1 cellular context compared by ENCODE assay signal in genomic region chr1:35646043-35646442, GRCh38.
TF ChIP-seq lines count a peak whose summit lies in the region.

No MANE protein-coding gene starts in this region.

TF ChIP-seq in HCT116, 20 proteins besides CTCF, POLR2A, EP300 and RAD21 (continued from another document):
- TF ChIP-seq ELF1 (IDR thresholded peaks at IDR 0.05; ENCODE audit: borderline replicate concordance, low read depth), result no peak
- TF ChIP-seq ZNF274 (IDR thresholded peaks at IDR 0.05; ENCODE audit: low read depth, low read length), result no peak
- no peak for TF ChIP-seq REST (IDR thresholded peaks at IDR 0.05; ENCODE audit: low read depth)
- TF ChIP-seq YY1 (IDR thresholded peaks at IDR 0.05; ENCODE audit: extremely low read depth, insufficient replicate concordance, low read depth, low read length), result no peak
- no peak for TF ChIP-seq ATF3 (IDR thresholded peaks at IDR 0.05)
TF ChIP-seq in HCT116: peak in this region for 0.
